In the genomic region with DNA sequence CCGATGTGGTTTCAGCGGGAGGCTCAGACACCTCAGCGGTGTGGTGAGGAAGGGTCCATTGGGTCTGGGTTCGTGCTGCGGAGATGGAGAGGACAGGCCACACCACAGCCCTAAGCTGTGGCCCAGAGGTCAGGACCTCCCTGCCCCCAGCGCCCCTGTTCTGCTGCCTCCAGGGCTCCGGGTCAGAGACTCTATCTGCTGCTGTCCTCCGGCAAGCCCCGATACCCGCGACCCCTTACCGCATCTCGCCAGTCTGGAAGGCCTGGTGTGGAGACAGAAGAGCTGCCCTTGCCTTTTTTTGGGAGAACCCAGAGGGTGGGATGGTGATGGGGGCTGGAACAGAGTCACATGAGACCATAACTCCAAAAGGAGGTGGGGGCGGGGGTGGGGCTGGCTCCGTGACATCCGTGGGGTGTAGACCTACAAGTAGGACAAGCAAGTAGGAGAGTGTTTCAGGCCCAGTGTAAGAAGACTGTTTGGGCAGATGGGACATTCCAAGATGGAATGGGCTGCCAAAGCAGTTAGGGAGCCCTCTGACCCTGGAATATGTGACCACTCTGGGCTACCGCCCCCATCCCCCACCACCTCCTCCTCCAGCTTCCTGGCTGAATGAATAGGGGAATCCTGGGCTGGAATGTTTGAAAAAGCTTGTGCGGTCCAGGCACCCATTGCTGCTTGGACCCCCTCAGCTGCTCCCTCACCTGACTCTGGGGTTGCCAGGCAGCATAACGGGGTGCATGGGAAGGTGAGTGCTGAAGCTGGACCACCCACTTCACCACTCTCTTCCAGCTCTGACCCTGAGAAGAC, we compare ENCODE assay signal across 8 cellular contexts. TPM values are rescaled to one million over a fixed set of nuclear protein-coding genes. Genes with fewer than 3 reads are reported as not detected.
DNase-seq lines count a peak whose midpoint lies in the region; ATAC-seq and TF ChIP-seq lines count a peak whose summit lies in the region.

No MANE protein-coding gene starts in this region.

- TF ChIP-seq CTCF in astrocyte of the cerebellum (IDR thresholded peaks at IDR 0.05; ENCODE audit: low read depth, low read length, missing control alignments) (no peak), liver (IDR thresholded peaks at IDR 0.05; ENCODE audit: low read depth, low read length, missing input control) (no peak), tibial artery (IDR thresholded peaks at IDR 0.05) (no peak)

- WGBS in liver: 63% methylated on average over 19 of the region's 19 CpGs

- peak overlapping the region; percentile 83 for H3K27ac Mint-ChIP-seq in activated CD4-positive, alpha-beta T cell treated with anti-CD3 and anti-CD28 coated beads for 36 hours

- H3K27me3 ChIP-seq in liver (ENCODE audit: control insufficient read depth in 4 of 4, insufficient read depth in 4 of 4, low read length in 3 of 4) (no peaks in the 10 kb centered on the region), tibial artery (no peaks in the 10 kb centered on the region)

- H3K36me3 Mint-ChIP-seq in activated CD4-positive, alpha-beta T cell treated with anti-CD3 and anti-CD28 coated beads for 36 hours (ENCODE audit: low read depth): peaks cover 5% of the 10 kb centered on the region

- no peak overlapping the region for H3K27ac ChIP-seq in liver (ENCODE audit: low read depth in 1 of 2, low read length in 2 of 2)
- peak overlapping the region; percentile 54 to 69 for H3K27ac ChIP-seq in tibial artery

- DNase-seq in activated CD4-positive, alpha-beta T cell treated with anti-CD3 and anti-CD28 coated beads for 36 hours: peak; percentile 29
- no peak for DNase-seq in activated CD4-positive, alpha-beta T cell treated with anti-CD3 and anti-CD28 coated beads for 48 hours
- DNase-seq in astrocyte of the cerebellum (ENCODE audit: low read depth): no peak
- DNase-seq in tibial artery: peak in 1 of 2 donors; percentile 51
- no peak for DNase-seq in stimulated activated naive CD4-positive, alpha-beta T cell (lab: John Stamatoyannopoulos, UW)
- DNase-seq in NCI-H1092 (lab: John Stamatoyannopoulos, UW): no peak

- H3K4me1 ChIP-seq in liver (ENCODE audit: control insufficient read depth in 4 of 4, insufficient read depth in 4 of 4, low read length in 3 of 4): peaks cover 6 to 17% (median 11%) of the 10 kb centered on the region in 4 donors
- peaks cover 0 to 44% (median 31%) of the 10 kb centered on the region in 4 donors for H3K4me1 ChIP-seq in tibial artery

- H3K4me3 ChIP-seq in astrocyte of the cerebellum (ENCODE audit: low read depth, low read length): peak overlapping the region; percentile 66
- H3K4me3 ChIP-seq in liver (ENCODE audit: low read depth in 1 of 3, low read length in 3 of 3): peak overlapping the region; percentile 11 to 92 (median 58)
- H3K4me3 ChIP-seq in tibial artery: peak overlapping the region; percentile 78 to 92

- TF ChIP-seq RAD21 in liver (IDR thresholded peaks at IDR 0.05): no peak

- H3K36me3 ChIP-seq in liver (ENCODE audit: control insufficient read depth in 4 of 4, insufficient read depth in 3 of 4, low read depth in 1 of 4, low read length in 3 of 4) (no peaks in the 10 kb centered on the region), tibial artery (no peaks in the 10 kb centered on the region)

- no peaks in the 10 kb centered on the region for H3K27me3 Mint-ChIP-seq in activated CD4-positive, alpha-beta T cell treated with anti-CD3 and anti-CD28 coated beads for 36 hours

- no peak for ATAC-seq in activated CD4-positive, alpha-beta T cell treated with anti-CD3 and anti-CD28 coated beads for 36 hours
- no peak for ATAC-seq in GM21367 (IDR thresholded peaks at IDR 0.05; ENCODE audit: unreplicated experiment)

- CTCF ChIA-PET in activated CD4-positive, alpha-beta T cell treated with anti-CD3 and anti-CD28 coated beads for 36 hours (lab: Charles Lee): interaction anchor here (0.7 to 3.4 kb wide), 7 partner anchors 12 to 165 kb away, joined by 3 to 23 read pairs (median 3); a partner anchor contains a TSS

- peak overlapping the region; percentile 90 for H3K4me3 Mint-ChIP-seq in activated CD4-positive, alpha-beta T cell treated with anti-CD3 and anti-CD28 coated beads for 36 hours

- H3K9me3 Mint-ChIP-seq in activated CD4-positive, alpha-beta T cell treated with anti-CD3 and anti-CD28 coated beads for 36 hours (ENCODE audit: low read depth): no peaks in the 10 kb centered on the region

- POLR2A ChIA-PET in activated CD4-positive, alpha-beta T cell treated with anti-CD3 and anti-CD28 coated beads for 36 hours (lab: Charles Lee): interaction anchor here (0.6 to 1.3 kb wide), 3 partner anchors 14 to 74 kb away, joined by 3 to 4 read pairs (median 3); a partner anchor contains a TSS

- in situ Hi-C loops in astrocyte of the cerebellum (cut with HindIII; ENCODE audit: low sequenced_read_pairs): no loop called here

- H3K9ac ChIP-seq in liver (ENCODE audit: low read depth in 1 of 2, low read length in 2 of 2): no peak overlapping the region

- H3K4me1 Mint-ChIP-seq in activated CD4-positive, alpha-beta T cell treated with anti-CD3 and anti-CD28 coated beads for 36 hours: peaks cover 35% of the 10 kb centered on the region

- intact Hi-C loops in activated CD4-positive, alpha-beta T cell treated with anti-CD3 and anti-CD28 coated beads for 36 hours (cut with DNase I, micrococcal nuclease): loop anchor here in 1 of 2 experiments (2.0 kb wide), 1 partner anchor 670 kb away; no protein-coding TSS in a partner anchor
- intact Hi-C loops in tibial artery (cut with DNase I; ENCODE audit: low total_unique reads): no loop called here

- H3K9me3 ChIP-seq in liver (ENCODE audit: control insufficient read depth in 4 of 4, low read length in 3 of 4): no peaks in the 10 kb centered on the region
- H3K9me3 ChIP-seq in tibial artery: no peaks in the 10 kb centered on the region

TF ChIP-seq in liver, 16 proteins besides CTCF, POLR2A, EP300 and RAD21:
- TF ChIP-seq, protein P1, sequence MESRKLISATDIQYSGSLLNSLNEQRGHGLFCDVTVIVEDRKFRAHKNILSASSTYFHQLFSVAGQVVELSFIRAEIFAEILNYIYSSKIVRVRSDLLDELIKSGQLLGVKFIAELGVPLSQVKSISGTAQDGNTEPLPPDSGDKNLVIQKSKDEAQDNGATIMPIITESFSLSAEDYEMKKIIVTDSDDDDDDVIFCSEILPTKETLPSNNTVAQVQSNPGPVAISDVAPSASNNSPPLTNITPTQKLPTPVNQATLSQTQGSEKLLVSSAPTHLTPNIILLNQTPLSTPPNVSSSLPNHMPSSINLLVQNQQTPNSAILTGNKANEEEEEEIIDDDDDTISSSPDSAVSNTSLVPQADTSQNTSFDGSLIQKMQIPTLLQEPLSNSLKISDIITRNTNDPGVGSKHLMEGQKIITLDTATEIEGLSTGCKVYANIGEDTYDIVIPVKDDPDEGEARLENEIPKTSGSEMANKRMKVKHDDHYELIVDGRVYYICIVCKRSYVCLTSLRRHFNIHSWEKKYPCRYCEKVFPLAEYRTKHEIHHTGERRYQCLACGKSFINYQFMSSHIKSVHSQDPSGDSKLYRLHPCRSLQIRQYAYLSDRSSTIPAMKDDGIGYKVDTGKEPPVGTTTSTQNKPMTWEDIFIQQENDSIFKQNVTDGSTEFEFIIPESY (IDR thresholded peaks at IDR 0.05): no peak
- TF ChIP-seq SP1 (IDR thresholded peaks at IDR 0.05): no peak
- TF ChIP-seq, protein P2, sequence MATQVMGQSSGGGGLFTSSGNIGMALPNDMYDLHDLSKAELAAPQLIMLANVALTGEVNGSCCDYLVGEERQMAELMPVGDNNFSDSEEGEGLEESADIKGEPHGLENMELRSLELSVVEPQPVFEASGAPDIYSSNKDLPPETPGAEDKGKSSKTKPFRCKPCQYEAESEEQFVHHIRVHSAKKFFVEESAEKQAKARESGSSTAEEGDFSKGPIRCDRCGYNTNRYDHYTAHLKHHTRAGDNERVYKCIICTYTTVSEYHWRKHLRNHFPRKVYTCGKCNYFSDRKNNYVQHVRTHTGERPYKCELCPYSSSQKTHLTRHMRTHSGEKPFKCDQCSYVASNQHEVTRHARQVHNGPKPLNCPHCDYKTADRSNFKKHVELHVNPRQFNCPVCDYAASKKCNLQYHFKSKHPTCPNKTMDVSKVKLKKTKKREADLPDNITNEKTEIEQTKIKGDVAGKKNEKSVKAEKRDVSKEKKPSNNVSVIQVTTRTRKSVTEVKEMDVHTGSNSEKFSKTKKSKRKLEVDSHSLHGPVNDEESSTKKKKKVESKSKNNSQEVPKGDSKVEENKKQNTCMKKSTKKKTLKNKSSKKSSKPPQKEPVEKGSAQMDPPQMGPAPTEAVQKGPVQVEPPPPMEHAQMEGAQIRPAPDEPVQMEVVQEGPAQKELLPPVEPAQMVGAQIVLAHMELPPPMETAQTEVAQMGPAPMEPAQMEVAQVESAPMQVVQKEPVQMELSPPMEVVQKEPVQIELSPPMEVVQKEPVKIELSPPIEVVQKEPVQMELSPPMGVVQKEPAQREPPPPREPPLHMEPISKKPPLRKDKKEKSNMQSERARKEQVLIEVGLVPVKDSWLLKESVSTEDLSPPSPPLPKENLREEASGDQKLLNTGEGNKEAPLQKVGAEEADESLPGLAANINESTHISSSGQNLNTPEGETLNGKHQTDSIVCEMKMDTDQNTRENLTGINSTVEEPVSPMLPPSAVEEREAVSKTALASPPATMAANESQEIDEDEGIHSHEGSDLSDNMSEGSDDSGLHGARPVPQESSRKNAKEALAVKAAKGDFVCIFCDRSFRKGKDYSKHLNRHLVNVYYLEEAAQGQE (IDR thresholded peaks at IDR 0.05): no peak

RNA-seq across cellular contexts. Expression of a gene that starts 1.4 kb away (rescaled TPM):
- 10 to 100 TPM; 29.8 to 30.4 TPM for total RNA-seq in activated CD4-positive, alpha-beta T cell treated with anti-CD3 and anti-CD28 coated beads for 36 hours
- 10 to 100 TPM; 10.7 to 11.3 TPM for total RNA-seq in liver
- 1 to 10 TPM; 5.3 to 5.7 TPM for polyA plus RNA-seq in liver

RNA-seq across cellular contexts. Expression of a gene that starts 25.7 kb away (rescaled TPM):
- 10 to 100 TPM; 40.1 to 56.2 TPM for total RNA-seq in activated CD4-positive, alpha-beta T cell treated with anti-CD3 and anti-CD28 coated beads for 36 hours
- 10 to 100 TPM; 25.9 to 36.9 TPM for total RNA-seq in liver
- 10 to 100 TPM; 70.2 to 87.1 TPM for polyA plus RNA-seq in liver

RNA-seq across cellular contexts. Expression of a gene that starts 25.7 kb away (rescaled TPM):
- 10 to 100 TPM; 38.3 to 40.8 TPM for total RNA-seq in activated CD4-positive, alpha-beta T cell treated with anti-CD3 and anti-CD28 coated beads for 36 hours
- 1 to 10 TPM in 1 of 2 donors, under 1 TPM in 1; 0.08 to 3.4 TPM for total RNA-seq in liver
- polyA plus RNA-seq in liver: under 1 TPM; 0.26 to 0.43 TPM

RNA-seq across cellular contexts. Expression of a gene that starts 50.0 kb away (rescaled TPM):
- 10 to 100 TPM; 74.4 to 82.7 TPM for total RNA-seq in activated CD4-positive, alpha-beta T cell treated with anti-CD3 and anti-CD28 coated beads for 36 hours
- 100 to 1,000 TPM in 1 of 2 donors, 10 to 100 TPM in 1; 58.2 to 136 TPM for total RNA-seq in liver
- polyA plus RNA-seq in liver: 10 to 100 TPM; 21.4 to 93.1 TPM

Comparison
In these comparisons a context has a peak if more than half of its experiments do, and no peak if none do; other contexts are left out.
1. H3K27ac ChIP-seq: peak in tibial artery (2 of 2); none in liver (0 of 2).
2. RNA of a gene that starts 25.7 kb away (total RNA-seq): 38.3 to 40.8 TPM in activated CD4-positive, alpha-beta T cell treated with anti-CD3 and anti-CD28 coated beads for 36 hours; 0.08 to 3.4 TPM in liver; every median in the first group is over 4 times any median in the second.
3. Peak in every context shown above with its lines, with median percentiles within 50 percentile points of each other: H3K4me3 ChIP-seq.